In the genomic region with DNA sequence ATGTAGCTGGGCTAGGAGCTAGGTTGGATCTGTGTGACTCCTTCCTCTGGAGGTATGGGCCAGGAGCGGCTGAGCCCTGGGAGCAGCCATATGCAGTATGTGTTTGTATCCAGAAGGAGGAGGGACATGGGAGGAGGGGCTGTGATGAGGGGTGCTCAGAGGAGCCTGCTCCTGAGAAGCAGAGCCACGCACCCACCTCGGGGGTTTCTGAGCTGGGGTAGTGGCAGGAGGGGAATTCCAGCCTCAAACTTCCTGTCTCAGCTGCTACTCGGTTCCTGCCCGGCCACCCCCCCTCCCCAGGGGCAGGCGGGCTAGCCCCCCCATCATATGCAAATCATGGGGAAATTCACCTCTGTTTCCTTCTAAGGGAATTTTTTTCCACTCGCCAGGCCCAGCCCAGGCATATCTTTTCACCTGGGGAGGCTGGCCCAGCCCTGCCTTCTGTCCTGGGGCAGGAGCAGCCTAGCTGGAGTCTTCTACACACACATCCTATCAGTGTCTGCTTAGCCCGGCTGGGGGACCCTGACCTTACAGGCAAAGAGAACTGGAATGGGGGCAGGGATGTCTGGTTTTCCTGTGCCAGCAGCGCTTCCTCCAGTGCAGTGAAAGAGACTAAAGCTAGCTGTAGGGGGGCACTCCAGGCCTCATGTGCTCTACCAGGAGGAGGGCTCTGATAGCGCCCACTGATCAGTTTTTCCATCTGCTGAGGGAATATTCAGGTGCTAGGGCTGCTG, we compare ENCODE assay signal across 8 cellular contexts. TPM values are rescaled to one million over a fixed set of nuclear protein-coding genes. Genes with fewer than 3 reads are reported as not detected.
A peak's percentile ranks its signal among the peaks of the same experiment; 100 is the strongest.
DNase-seq lines count a peak whose midpoint lies in the region; ATAC-seq, FAIRE-seq and TF ChIP-seq lines count a peak whose summit lies in the region.

No MANE protein-coding gene starts in this region.

- peaks cover 0 to 58% (median 38%) of the 10 kb centered on the region in 9 donors for H3K36me3 ChIP-seq in heart left ventricle

- intact Hi-C loops in heart left ventricle (cut with DNase I), result no loop called here

- peak overlapping the region in 11 of 12 donors; percentile 11 to 93 (median 86) for H3K4me3 ChIP-seq in heart left ventricle
- H3K4me3 ChIP-seq in retinal pigment epithelial cell (ENCODE audit: low read length), result peak overlapping the region; percentile 86

- WGBS in heart left ventricle, 4 donors, result 25 to 32% (median 29%) methylated on average over 10 of the region's 10 CpGs

- peak overlapping the region; percentile 36 to 96 (median 94) for H3K27ac ChIP-seq in heart left ventricle

- H3K9me3 ChIP-seq in heart left ventricle, result no peaks in the 10 kb centered on the region

- H3K4me1 ChIP-seq in heart left ventricle, result peaks cover 20 to 85% (median 61%) of the 10 kb centered on the region in 12 donors

- peak; percentile 65 for DNase-seq in activated effector memory CD4-positive, alpha-beta T cell treated with Interleukin-2 at 50 U/mL for 16 hours
- DNase-seq in heart left ventricle (peak in 2 of 5 donors; percentile 39 to 58), retinal pigment epithelial cell (ENCODE audit: low read depth) (no peak), globus pallidus (ENCODE audit: low spot score) (no peak), D721Med (ENCODE audit: insufficient read length, low spot score) (no peak)

- no peak for FAIRE-seq in D721Med (lab: Jason Lieb, UNC)

- no peak for TF ChIP-seq CTCF in heart left ventricle (IDR thresholded peaks at IDR 0.05)
- TF ChIP-seq CTCF in retinal pigment epithelial cell (conservative IDR thresholded peaks at IDR 0.05; ENCODE audit: low read depth, low read length), result no peak
- no peak for TF ChIP-seq CTCF in D721Med (IDR thresholded peaks at IDR 0.05; ENCODE audit: insufficient read depth, missing control alignments)

- no peaks in the 10 kb centered on the region for H3K27me3 ChIP-seq in heart left ventricle

- TF ChIP-seq POLR2A in GM15510 (IDR thresholded peaks at IDR 0.05; ENCODE audit: borderline replicate concordance, extremely low read depth, insufficient read length) (peak; percentile 60), heart left ventricle (IDR thresholded peaks at IDR 0.05) (no peak)

- ATAC-seq in HG02642 (IDR thresholded peaks at IDR 0.05; ENCODE audit: poor library complexity, unreplicated experiment) (peak; percentile 41), heart left ventricle (peak in 1 of 4 donors; percentile 13)

TF ChIP-seq in PFSK-1, 5 proteins besides CTCF, POLR2A, EP300 and RAD21:
- TF ChIP-seq SIN3A (IDR thresholded peaks at IDR 0.05; ENCODE audit: borderline replicate concordance, insufficient read depth, low read length), result peak; percentile 39; the same call in 1 of the 2 replicates
- TF ChIP-seq, protein P1, sequence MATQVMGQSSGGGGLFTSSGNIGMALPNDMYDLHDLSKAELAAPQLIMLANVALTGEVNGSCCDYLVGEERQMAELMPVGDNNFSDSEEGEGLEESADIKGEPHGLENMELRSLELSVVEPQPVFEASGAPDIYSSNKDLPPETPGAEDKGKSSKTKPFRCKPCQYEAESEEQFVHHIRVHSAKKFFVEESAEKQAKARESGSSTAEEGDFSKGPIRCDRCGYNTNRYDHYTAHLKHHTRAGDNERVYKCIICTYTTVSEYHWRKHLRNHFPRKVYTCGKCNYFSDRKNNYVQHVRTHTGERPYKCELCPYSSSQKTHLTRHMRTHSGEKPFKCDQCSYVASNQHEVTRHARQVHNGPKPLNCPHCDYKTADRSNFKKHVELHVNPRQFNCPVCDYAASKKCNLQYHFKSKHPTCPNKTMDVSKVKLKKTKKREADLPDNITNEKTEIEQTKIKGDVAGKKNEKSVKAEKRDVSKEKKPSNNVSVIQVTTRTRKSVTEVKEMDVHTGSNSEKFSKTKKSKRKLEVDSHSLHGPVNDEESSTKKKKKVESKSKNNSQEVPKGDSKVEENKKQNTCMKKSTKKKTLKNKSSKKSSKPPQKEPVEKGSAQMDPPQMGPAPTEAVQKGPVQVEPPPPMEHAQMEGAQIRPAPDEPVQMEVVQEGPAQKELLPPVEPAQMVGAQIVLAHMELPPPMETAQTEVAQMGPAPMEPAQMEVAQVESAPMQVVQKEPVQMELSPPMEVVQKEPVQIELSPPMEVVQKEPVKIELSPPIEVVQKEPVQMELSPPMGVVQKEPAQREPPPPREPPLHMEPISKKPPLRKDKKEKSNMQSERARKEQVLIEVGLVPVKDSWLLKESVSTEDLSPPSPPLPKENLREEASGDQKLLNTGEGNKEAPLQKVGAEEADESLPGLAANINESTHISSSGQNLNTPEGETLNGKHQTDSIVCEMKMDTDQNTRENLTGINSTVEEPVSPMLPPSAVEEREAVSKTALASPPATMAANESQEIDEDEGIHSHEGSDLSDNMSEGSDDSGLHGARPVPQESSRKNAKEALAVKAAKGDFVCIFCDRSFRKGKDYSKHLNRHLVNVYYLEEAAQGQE (IDR thresholded peaks at IDR 0.05; ENCODE audit: insufficient read depth in 1 of 2, low read depth in 2 of 2, low read length in 2 of 2), result no peak
- TF ChIP-seq POLR2AphosphoS5 (IDR thresholded peaks at IDR 0.05; ENCODE audit: low read depth, low read length), result no peak
- 0 out of 2 replicates have a peak, but pooled peaks have one; percentile 18 for TF ChIP-seq TAF1 (IDR thresholded peaks at IDR 0.05; ENCODE audit: borderline replicate concordance, insufficient read depth, low read length)

RNA-seq across cellular contexts. Expression of gene ZC3H12A, which starts 3.0 kb away (rescaled TPM):
- 4.0 TPM for polyA plus RNA-seq in PFSK-1 (2012; ENCODE audit: insufficient read length, low read depth)
- total RNA-seq in heart left ventricle, result 1 to 10 TPM; 1.8 to 8.5 (median 4.5) TPM
- 1 to 10 TPM; 2.4 to 6.7 TPM for polyA plus RNA-seq in heart left ventricle

RNA-seq across cellular contexts. Expression of gene MEAF6, which starts 37.2 kb away (rescaled TPM):
- 36.8 TPM for polyA plus RNA-seq in PFSK-1 (2012; ENCODE audit: insufficient read length, low read depth)
- 10 to 100 TPM; 28.9 to 51.3 (median 39.6) TPM for total RNA-seq in heart left ventricle
- polyA plus RNA-seq in heart left ventricle, result 10 to 100 TPM; 27.4 to 55.7 TPM
